In the genomic region with DNA sequence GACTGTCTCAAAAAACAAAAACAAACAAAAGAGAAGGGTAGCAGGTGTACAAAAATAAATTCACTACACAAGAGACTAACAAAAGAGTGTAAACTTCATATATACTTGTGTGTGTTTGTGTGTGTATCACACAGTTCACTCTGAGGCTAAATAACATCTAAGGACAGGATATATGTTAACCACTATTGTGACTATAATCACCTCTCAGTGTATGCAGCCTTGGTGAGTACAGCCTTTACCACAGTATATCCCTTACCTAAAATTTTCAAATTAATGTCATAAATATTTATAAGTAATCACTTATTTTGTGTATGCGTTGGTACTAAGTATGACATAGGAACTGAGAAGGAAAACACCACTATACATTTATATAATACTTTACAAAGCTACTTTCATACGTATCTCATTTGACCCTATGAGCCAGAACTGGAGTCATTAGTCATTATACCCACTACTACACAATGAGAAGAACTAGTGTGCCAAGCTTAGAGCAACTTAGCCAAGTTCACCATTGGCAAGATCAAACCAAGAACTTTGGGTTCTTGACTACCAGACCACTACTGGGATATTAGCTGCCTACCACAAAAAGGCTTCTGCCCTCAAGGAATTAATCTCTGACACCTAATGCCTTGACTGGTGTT, we compare ENCODE assay signal across 12 cellular contexts.
DNase-seq lines count a peak whose midpoint lies in the region; ATAC-seq and TF ChIP-seq lines count a peak whose summit lies in the region.
"Had no signal": no experiment of that assay in that cellular context is flagged by ENCODE, and none has a peak within 500 bp of the region (broad histone marks: within the 10 kb centered on the region; RNA-seq: fewer than 3 reads in every experiment).

No MANE protein-coding gene starts in this region.

- peaks cover 36% of the 10 kb centered on the region for H3K79me2 ChIP-seq in mammary epithelial cell (ENCODE audit: insufficient read depth, low read length)

- H3K36me3 Mint-ChIP-seq in CD8-positive, alpha-beta T cell = peaks cover 2% of the 10 kb centered on the region

- peak; percentile 44 for ATAC-seq in CD8-positive, alpha-beta T cell
- ATAC-seq in Panc1 (no peak), GM18907 (IDR thresholded peaks at IDR 0.05; ENCODE audit: unreplicated experiment) (no peak), HG03342 (IDR thresholded peaks at IDR 0.05; ENCODE audit: unreplicated experiment) (no peak)

- POLR2A ChIA-PET in CD8-positive, alpha-beta T cell (lab: Charles Lee) = no interaction called here
- POLR2A ChIA-PET in Panc1 (lab: Charles Lee) = no interaction called here

- H3K27me3 Mint-ChIP-seq in CD8-positive, alpha-beta T cell (ENCODE audit: low read depth) = no peaks in the 10 kb centered on the region
- H3K27me3 Mint-ChIP-seq: CD4-positive, alpha-beta memory T cell; naive thymus-derived CD4-positive, alpha-beta T cell had no signal

- peaks cover 39% of the 10 kb centered on the region for H3K4me1 Mint-ChIP-seq in CD8-positive, alpha-beta T cell (ENCODE audit: low read depth)

- H3K4me1 ChIP-seq in CD8-positive, alpha-beta T cell (ENCODE audit: insufficient read depth, low read length) = peaks cover 27% of the 10 kb centered on the region
- H3K4me1 ChIP-seq in Panc1 (ENCODE audit: control insufficient read depth, insufficient read depth, low read length) (peaks cover 14% of the 10 kb centered on the region), mammary epithelial cell (ENCODE audit: insufficient read depth, low read length) (peaks cover 46% of the 10 kb centered on the region)

- TF ChIP-seq CTCF in CD8-positive, alpha-beta T cell (IDR thresholded peaks at IDR 0.05) = no peak
- no peak for TF ChIP-seq CTCF in Panc1 (IDR thresholded peaks at IDR 0.05)
- TF ChIP-seq CTCF in mammary epithelial cell (conservative IDR thresholded peaks at IDR 0.05 in 1 of 2, IDR thresholded peaks at IDR 0.05 in 1 of 2; ENCODE audit: extremely low read depth in 1 of 2, insufficient read depth in 1 of 2, low read depth in 1 of 2, low read length in 2 of 2) = no peak

- intact Hi-C loops in CD8-positive, alpha-beta T cell (cut with DNase I, micrococcal nuclease) = loop anchor here (1.0 to 10.0 kb wide), 3 partner anchors 50 to 160 kb away; no protein-coding TSS in a partner anchor
- intact Hi-C loops in Panc1 (cut with micrococcal nuclease; ENCODE audit: unreplicated experiment) = no loop called here
- intact Hi-C loops in mammary epithelial cell (cut with micrococcal nuclease) = loop anchor here (1.0 to 2.0 kb wide), 3 partner anchors 25 to 50 kb away; no protein-coding TSS in a partner anchor

- CTCF ChIA-PET in CD8-positive, alpha-beta T cell (lab: Charles Lee) = interaction anchor here (0.7 to 9.2 kb wide), 21 partner anchors 8 to 158 kb away, joined by 3 to 232 read pairs (median 7); no protein-coding TSS in a partner anchor
- CTCF ChIA-PET in Panc1 (lab: Charles Lee) = interaction anchor here (1.4 kb wide), 1 partner anchor 54 kb away, joined by 3 read pairs; no protein-coding TSS in a partner anchor
- CTCF ChIA-PET in mammary epithelial cell (lab: Charles Lee; ENCODE audit: low non-redundant PET) = interaction anchor here (1.1 kb wide), 1 partner anchor 50 kb away, joined by 6 read pairs; no protein-coding TSS in a partner anchor

- H3K27ac ChIP-seq in CD8-positive, alpha-beta T cell (ENCODE audit: low read depth, low read length) = no peak overlapping the region
- H3K27ac ChIP-seq in Panc1 (ENCODE audit: low read length) (0 out of 2 replicates have a peak overlapping the region, but pooled peaks have one; percentile 32), mammary epithelial cell (ENCODE audit: insufficient read depth, low read depth, low read length) (peak overlapping the region; percentile 83), skin epidermis (peak overlapping the region in 14 of 21 experiments; percentile 0 to 61 (median 26))
- H3K27ac ChIP-seq: VCaP had no signal

- H2AFZ ChIP-seq in mammary epithelial cell (ENCODE audit: low read depth, low read length) = no peak overlapping the region

- no peaks in the 10 kb centered on the region for H4K20me1 ChIP-seq in mammary epithelial cell (ENCODE audit: insufficient read depth, low read length)

- H3K4me3 Mint-ChIP-seq in CD8-positive, alpha-beta T cell = no peak overlapping the region
- H3K4me3 Mint-ChIP-seq: H9 had no signal

- no peaks in the 10 kb centered on the region for H3K36me3 ChIP-seq in CD8-positive, alpha-beta T cell (ENCODE audit: insufficient read depth, low read length)
- H3K36me3 ChIP-seq in Panc1 (ENCODE audit: control insufficient read depth, insufficient read depth, low read length) (no peaks in the 10 kb centered on the region), mammary epithelial cell (ENCODE audit: insufficient read depth, low read length) (peaks cover 3% of the 10 kb centered on the region)

- H3K9me3 ChIP-seq in CD8-positive, alpha-beta T cell (ENCODE audit: low read length) = no peaks in the 10 kb centered on the region
- H3K9me3 ChIP-seq in Panc1 (ENCODE audit: control insufficient read depth, insufficient read depth, low read depth, low read length) (no peaks in the 10 kb centered on the region), mammary epithelial cell (replicated peaks; ENCODE audit: insufficient read depth, low read length) (no peaks in the 10 kb centered on the region)

- DNase-seq in CD8-positive, alpha-beta T cell = no peak
- DNase-seq in Panc1 (ENCODE audit: low read depth, low spot score) (no peak), mammary epithelial cell (no peak), superior temporal gyrus (ENCODE audit: extremely low spot score) (no peak)
- DNase-seq: activated naive CD4-positive, alpha-beta T cell treated with anti-CD3 and anti-CD28 coated beads, Interleukin-2, amount 50 U/mL, for 16 hours; H9 had no signal

- no peaks in the 10 kb centered on the region for H3K9me3 Mint-ChIP-seq in CD8-positive, alpha-beta T cell
- H3K9me3 Mint-ChIP-seq: naive thymus-derived CD4-positive, alpha-beta T cell had no signal

- H3K4me2 ChIP-seq in mammary epithelial cell (ENCODE audit: insufficient read depth, low read depth, low read length) = peak overlapping the region; percentile 73

- BruUV-seq in Panc1 (replicated peaks; lab: Mats Ljungman, UMichigan) (no TSS peak), mammary epithelial cell (replicated peaks; lab: Mats Ljungman, UMichigan) (no TSS peak)

- no peak overlapping the region for H3K9ac ChIP-seq in mammary epithelial cell (ENCODE audit: insufficient read depth, low read length)

- H3K4me3 ChIP-seq in CD8-positive, alpha-beta T cell (ENCODE audit: low read depth, low read length) = no peak overlapping the region
- H3K4me3 ChIP-seq in Panc1 (ENCODE audit: low read depth in 2 of 2, low read length in 2 of 2) = no peak overlapping the region
- no peak overlapping the region for H3K4me3 ChIP-seq in mammary epithelial cell (replicated peaks in 1 of 3; ENCODE audit: insufficient read depth in 1 of 3, low read depth in 2 of 3, low read length in 3 of 3)
- H3K4me3 ChIP-seq in skin epidermis = no peak overlapping the region

- H3K27me3 ChIP-seq in CD8-positive, alpha-beta T cell (ENCODE audit: insufficient read depth, low read length) = no peaks in the 10 kb centered on the region
- no peaks in the 10 kb centered on the region for H3K27me3 ChIP-seq in Panc1 (ENCODE audit: control insufficient read depth, insufficient read depth, low read length)
- H3K27me3 ChIP-seq in mammary epithelial cell (ENCODE audit: insufficient read depth, low read length) = no peaks in the 10 kb centered on the region

- dilution Hi-C loops in mammary epithelial cell (cut with HindIII; ENCODE audit: low sequenced_read_pairs) = loop anchor here (5.0 kb wide), 2 partner anchors 50 to 275 kb away; no protein-coding TSS in a partner anchor

- in situ Hi-C loops in Panc1 (cut with HindIII; ENCODE audit: low pct_unique_long_range_greater_than_20kb, low sequenced_read_pairs) (no loop called here), mammary epithelial cell (cut with MboI; ENCODE audit: low sequenced_read_pairs in 2 of 2) (no loop called here)

- H3K27ac Mint-ChIP-seq in CD8-positive, alpha-beta T cell = peak overlapping the region; percentile 49

- 100% methylated on average over 2 of the region's 2 CpGs for WGBS in mammary epithelial cell (ENCODE audit: low coverage, missing lambda C conversion rate)
